Comparison of ENCODE assay signal across 1 cellular context in genomic region chr19:9966448-9966847, GRCh38.
TF ChIP-seq lines count a peak whose summit lies in the region.

No MANE protein-coding gene starts in this region.

TF ChIP-seq in HepG2, 621 proteins besides CTCF, POLR2A, EP300 and RAD21:
- TF ChIP-seq SMYD3 (CRISPR knock-in tag; IDR thresholded peaks at IDR 0.05) (no peak), HNRNPK (IDR thresholded peaks at IDR 0.05; ENCODE audit: low read depth, low read length, poor library complexity, severe bottlenecking) (peak; percentile 68), TEAD3 (CRISPR knock-in tag; optimal IDR thresholded peaks at IDR 0.05; ENCODE audit: borderline replicate concordance) (no peak), ZFP36 (IDR thresholded peaks at IDR 0.05; ENCODE audit: borderline replicate concordance, low read depth, low read length, partially characterized antibody) (peak; percentile 43), ZNF839 (CRISPR knock-in tag; IDR thresholded peaks at IDR 0.05; ENCODE audit: borderline replicate concordance) (no peak), ZNF691 (CRISPR knock-in tag; IDR thresholded peaks at IDR 0.05; ENCODE audit: borderline replicate concordance, low read depth) (no peak), CSRNP2 (CRISPR knock-in tag; conservative IDR thresholded peaks at IDR 0.05; ENCODE audit: low read depth) (no peak), SMAD1 (CRISPR knock-in tag; IDR thresholded peaks at IDR 0.05; ENCODE audit: borderline replicate concordance, low read depth) (no peak), ARNT (IDR thresholded peaks at IDR 0.05) (no peak), CBX2 (IDR thresholded peaks at IDR 0.05; ENCODE audit: low read depth, low read length) (no peak), CBX2 (CRISPR knock-in tag; IDR thresholded peaks at IDR 0.05; ENCODE audit: low read depth) (no peak)
